Comparison of ENCODE assay signal across 1 cellular context in the genomic region with DNA sequence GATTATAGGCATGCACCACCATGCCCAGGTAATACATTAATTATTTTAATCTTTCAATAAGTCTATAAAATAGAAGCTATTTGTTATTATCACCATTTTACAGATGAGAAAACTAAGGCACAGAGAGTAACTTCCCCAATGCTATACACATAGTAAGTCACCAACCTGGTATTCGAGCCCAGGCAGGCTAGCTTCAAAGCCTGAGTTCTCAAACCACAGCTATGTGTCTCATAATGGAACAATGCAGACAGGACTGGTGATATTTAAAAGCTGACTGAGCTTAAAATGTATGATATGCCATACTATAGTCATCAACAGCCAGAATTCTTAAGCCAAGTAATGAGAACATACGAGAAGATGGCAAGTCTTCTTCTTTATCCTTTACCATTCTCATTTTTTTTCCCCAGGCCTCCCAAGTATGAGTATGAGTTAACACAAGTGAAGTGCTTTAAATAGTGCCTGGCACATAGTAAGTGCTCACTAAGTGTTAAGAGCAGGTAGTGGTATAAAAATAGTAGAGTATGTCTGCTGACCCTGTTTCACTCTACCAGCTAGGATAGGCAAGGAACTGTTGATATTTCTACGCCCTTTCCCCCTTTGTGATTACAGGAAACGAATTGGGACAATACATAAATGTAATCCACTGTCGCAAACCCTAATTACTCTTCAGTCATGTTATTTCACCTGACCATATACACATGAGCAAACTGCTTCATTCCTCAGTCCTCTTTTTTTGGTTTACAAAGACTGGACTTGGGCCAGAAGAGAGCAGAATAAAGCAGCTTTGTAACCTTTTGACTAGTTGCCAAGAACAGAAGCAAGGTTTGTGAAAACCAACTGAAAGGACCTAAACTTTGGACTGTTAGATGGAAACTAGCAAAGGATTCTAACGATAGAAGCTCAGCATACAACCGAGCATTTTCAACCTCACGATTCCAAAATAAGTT.
TF ChIP-seq lines count a peak whose summit lies in the region.

No MANE protein-coding gene starts in this region.

TF ChIP-seq in HepG2, 621 proteins besides CTCF, POLR2A, EP300 and RAD21 (continued from another document):
- no peak for TF ChIP-seq CSRNP1 (CRISPR knock-in tag; IDR thresholded peaks at IDR 0.05)
- peak; percentile 48 for TF ChIP-seq ZNF629 (CRISPR knock-in tag; conservative IDR thresholded peaks at IDR 0.05)
- TF ChIP-seq MAFF (IDR thresholded peaks at IDR 0.05; ENCODE audit: low read depth, low read length) = peak; percentile 59
- peak; percentile 34 for TF ChIP-seq SAP130 (CRISPR knock-in tag; IDR thresholded peaks at IDR 0.05; ENCODE audit: low read depth)
- no peak for TF ChIP-seq RARG (CRISPR knock-in tag; IDR thresholded peaks at IDR 0.05; ENCODE audit: low read depth)
- no peak for TF ChIP-seq CREB1 (IDR thresholded peaks at IDR 0.05)
- TF ChIP-seq CREB1 (CRISPR knock-in tag; IDR thresholded peaks at IDR 0.05) = 0 out of 2 replicates have a peak, but pooled peaks have one; percentile 34
- no peak for TF ChIP-seq SOX13 (IDR thresholded peaks at IDR 0.05)
- peak in 1 of 2 experiments; percentile 41; a peak in 1 of 4 replicates for TF ChIP-seq SOX13 (CRISPR knock-in tag; conservative IDR thresholded peaks at IDR 0.05 in 1 of 2, IDR thresholded peaks at IDR 0.05 in 1 of 2)
- peak; percentile 70 for TF ChIP-seq ZKSCAN1 (IDR thresholded peaks at IDR 0.05; ENCODE audit: low read length)
- peak; percentile 63 to 79; a peak in 3 of 4 replicates for TF ChIP-seq MAFK (conservative IDR thresholded peaks at IDR 0.05 in 1 of 2, IDR thresholded peaks at IDR 0.05 in 1 of 2; ENCODE audit: low read length in 2 of 2)
- TF ChIP-seq FUBP1 (CRISPR knock-in tag; IDR thresholded peaks at IDR 0.05; ENCODE audit: borderline replicate concordance) = no peak
- 0 out of 2 replicates have a peak, but pooled peaks have one; percentile 16 for TF ChIP-seq ZNF331 (CRISPR knock-in tag; IDR thresholded peaks at IDR 0.05)
- TF ChIP-seq ZNF317 (CRISPR knock-in tag; IDR thresholded peaks at IDR 0.05) = peak; percentile 73; the same call in 1 of the 2 replicates
- TF ChIP-seq GATAD2A (CRISPR knock-in tag; IDR thresholded peaks at IDR 0.05) = peak; percentile 32; the same call in 1 of the 2 replicates
TF ChIP-seq in HepG2: peak in this region for 12.
